ENCODE assay signal across 2 cellular contexts in genomic region chr1:21521717-21522060, GRCh38.
TF ChIP-seq lines count a peak whose summit lies in the region.

No MANE protein-coding gene starts in this region.

TF ChIP-seq in A549, 52 proteins besides CTCF, POLR2A, EP300 and RAD21 (continued from another document):
- TF ChIP-seq, protein P1, sequence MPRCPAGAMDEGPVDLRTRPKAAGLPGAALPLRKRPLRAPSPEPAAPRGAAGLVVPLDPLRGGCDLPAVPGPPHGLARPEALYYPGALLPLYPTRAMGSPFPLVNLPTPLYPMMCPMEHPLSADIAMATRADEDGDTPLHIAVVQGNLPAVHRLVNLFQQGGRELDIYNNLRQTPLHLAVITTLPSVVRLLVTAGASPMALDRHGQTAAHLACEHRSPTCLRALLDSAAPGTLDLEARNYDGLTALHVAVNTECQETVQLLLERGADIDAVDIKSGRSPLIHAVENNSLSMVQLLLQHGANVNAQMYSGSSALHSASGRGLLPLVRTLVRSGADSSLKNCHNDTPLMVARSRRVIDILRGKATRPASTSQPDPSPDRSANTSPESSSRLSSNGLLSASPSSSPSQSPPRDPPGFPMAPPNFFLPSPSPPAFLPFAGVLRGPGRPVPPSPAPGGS (IDR thresholded peaks at IDR 0.05), result no peak
- TF ChIP-seq MAFK (IDR thresholded peaks at IDR 0.05; ENCODE audit: partially characterized antibody) (peak; percentile 15), TP53 (CRISPR knock-in tag; IDR thresholded peaks at IDR 0.05) (no peak)

TF ChIP-seq in K562, 482 proteins besides CTCF, POLR2A, EP300 and RAD21 (continued from another document):
- TF ChIP-seq, protein P2, sequence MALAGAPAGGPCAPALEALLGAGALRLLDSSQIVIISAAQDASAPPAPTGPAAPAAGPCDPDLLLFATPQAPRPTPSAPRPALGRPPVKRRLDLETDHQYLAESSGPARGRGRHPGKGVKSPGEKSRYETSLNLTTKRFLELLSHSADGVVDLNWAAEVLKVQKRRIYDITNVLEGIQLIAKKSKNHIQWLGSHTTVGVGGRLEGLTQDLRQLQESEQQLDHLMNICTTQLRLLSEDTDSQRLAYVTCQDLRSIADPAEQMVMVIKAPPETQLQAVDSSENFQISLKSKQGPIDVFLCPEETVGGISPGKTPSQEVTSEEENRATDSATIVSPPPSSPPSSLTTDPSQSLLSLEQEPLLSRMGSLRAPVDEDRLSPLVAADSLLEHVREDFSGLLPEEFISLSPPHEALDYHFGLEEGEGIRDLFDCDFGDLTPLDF (CRISPR knock-in tag; IDR thresholded peaks at IDR 0.05), result no peak
- peak; percentile 26; the same call in 1 of the 2 replicates for TF ChIP-seq MAFF (IDR thresholded peaks at IDR 0.05; ENCODE audit: low read length)
- no peak for TF ChIP-seq FOXJ3 (CRISPR knock-in tag; IDR thresholded peaks at IDR 0.05)
- TF ChIP-seq MAFK (IDR thresholded peaks at IDR 0.05; ENCODE audit: low read length), result peak; percentile 12; the same call in 1 of the 2 replicates
- TF ChIP-seq ZBTB49 (CRISPR knock-in tag; IDR thresholded peaks at IDR 0.05; ENCODE audit: borderline replicate concordance), result no peak
- TF ChIP-seq VEZF1 (CRISPR knock-in tag; IDR thresholded peaks at IDR 0.05), result no peak
- 0 out of 2 replicates have a peak, but pooled peaks have one; percentile 50 for TF ChIP-seq ZKSCAN1 (IDR thresholded peaks at IDR 0.05; ENCODE audit: low read depth, low read length)
- TF ChIP-seq MAFG (tag; conservative IDR thresholded peaks at IDR 0.05), result peak; percentile 39; the same call in 1 of the 2 replicates
- peak; percentile 74 for TF ChIP-seq ZNF316 (IDR thresholded peaks at IDR 0.05)
- no peak for TF ChIP-seq RFX7 (CRISPR knock-in tag; IDR thresholded peaks at IDR 0.05)
- no peak for TF ChIP-seq ZNF780A (CRISPR knock-in tag; IDR thresholded peaks at IDR 0.05)
